Comparison of ENCODE assay signal across 8 cellular contexts in genomic region chr17:28232966-28233870, GRCh38.
DNase-seq lines count a peak whose midpoint lies in the region; FAIRE-seq and TF ChIP-seq lines count a peak whose summit lies in the region.
"Not testable (repeated sequence)": the region's sequence is repeated elsewhere in the genome, so short reads cannot be mapped to it uniquely, and the experiment has no call there.

No MANE protein-coding gene starts in this region.

- H3K27ac ChIP-seq in adrenal gland (peak overlapping the region in 4 of 5 donors; percentile 80 to 89 (median 86)), kidney (ENCODE audit: low read depth in 2 of 2, low read length in 2 of 2) (peak overlapping the region; percentile 74 to 82), parathyroid adenoma (peak overlapping the region; percentile 99), vagina (peak overlapping the region; percentile 59)
- H3K27ac ChIP-seq in endothelial cell of umbilical vein (ENCODE audit: insufficient read depth, low read depth, low read length): not testable (repeated sequence)

- not testable (repeated sequence) for H3K9me1 ChIP-seq in endothelial cell of umbilical vein (replicated peaks; ENCODE audit: control insufficient read depth, extremely low read depth, insufficient read depth, low read length)

- DNase-seq in DMS79 (lab: John Stamatoyannopoulos, UW) (peak; percentile 21), Kasumi-1 (lab: John Stamatoyannopoulos, UW) (peak; percentile 2 to 9), NCI-H748 (lab: John Stamatoyannopoulos, UW; ENCODE audit: unreplicated experiment) (peak; percentile 35), adrenal gland (peak in 1 of 7 donors; percentile 17), kidney (peak; percentile 51)
- DNase-seq in endothelial cell of umbilical vein (ENCODE audit: low read depth, low spot score); vagina (ENCODE audit: extremely low spot score in 2 of 2): not testable (repeated sequence)

- H3K9me3 ChIP-seq in adrenal gland (replicated peaks in 1 of 3); endothelial cell of umbilical vein (replicated peaks; ENCODE audit: control insufficient read depth, insufficient read depth, low read length); kidney (ENCODE audit: control insufficient read depth in 1 of 2, low read length in 2 of 2); parathyroid adenoma (ENCODE audit: control insufficient read depth, low read length); vagina: not testable (repeated sequence)

- not testable (repeated sequence) for BruUV-seq in endothelial cell of umbilical vein (replicated peaks; lab: Mats Ljungman, UMichigan)

- not testable (repeated sequence) for H3K79me2 ChIP-seq in endothelial cell of umbilical vein (ENCODE audit: control insufficient read depth, insufficient read depth, low read length); parathyroid adenoma

- H3K4me2 ChIP-seq in endothelial cell of umbilical vein (ENCODE audit: insufficient read depth, low read length): not testable (repeated sequence)
- peak overlapping the region; percentile 70 for H3K4me2 ChIP-seq in parathyroid adenoma (ENCODE audit: low read length)

- peaks cover 32 to 46% of the 10 kb centered on the region in 2 donors for H3K4me1 ChIP-seq in adrenal gland (replicated peaks in 1 of 2)
- not testable (repeated sequence) for H3K4me1 ChIP-seq in endothelial cell of umbilical vein (ENCODE audit: control insufficient read depth, extremely low read depth, insufficient read depth, low read length); kidney (ENCODE audit: control insufficient read depth in 1 of 2, insufficient read depth in 1 of 2, low read depth in 1 of 2, low read length in 2 of 2)
- peaks cover 45% of the 10 kb centered on the region for H3K4me1 ChIP-seq in parathyroid adenoma
- peaks cover 11% of the 10 kb centered on the region for H3K4me1 ChIP-seq in vagina

- not testable (repeated sequence) for TF ChIP-seq POLR2A in adrenal gland (IDR thresholded peaks at IDR 0.05); endothelial cell of umbilical vein (IDR thresholded peaks at IDR 0.05; ENCODE audit: low read depth, low read length); vagina (IDR thresholded peaks at IDR 0.05)

- 60 to 71% (median 65%) methylated on average over 14 to 21 of the region's 21 CpGs for WGBS in adrenal gland, 4 donors

- H3K27me3 ChIP-seq in adrenal gland; parathyroid adenoma (ENCODE audit: control insufficient read depth, insufficient read depth, low read length); vagina: not testable (repeated sequence)
- peaks cover 18 to 19% of the 10 kb centered on the region in 2 experiments for H3K27me3 ChIP-seq in endothelial cell of umbilical vein (ENCODE audit: control insufficient read depth in 2 of 2, insufficient read depth in 2 of 2, low read length in 2 of 2)

- dilution Hi-C loops in endothelial cell of umbilical vein (cut with MboI; ENCODE audit: extremely low pct_ligation_motif_present, low sequenced_read_pairs): not testable (repeated sequence)

- TF ChIP-seq CTCF in adrenal gland (IDR thresholded peaks at IDR 0.05) (peak; percentile 23 to 50 (median 40)), endothelial cell of umbilical vein (IDR thresholded peaks at IDR 0.05; ENCODE audit: extremely low read depth in 1 of 2, insufficient read depth in 1 of 2, low read depth in 1 of 2, low read length in 2 of 2) (peak; percentile 11 to 19), kidney (IDR thresholded peaks at IDR 0.05; ENCODE audit: borderline replicate concordance, extremely low read depth, insufficient read depth) (peak; percentile 51), parathyroid adenoma (IDR thresholded peaks at IDR 0.05) (peak; percentile 83), vagina (IDR thresholded peaks at IDR 0.05) (peak in 1 of 3 experiments; percentile 9)

- FAIRE-seq in endothelial cell of umbilical vein (lab: Jason Lieb, UNC); kidney (lab: Jason Lieb, UNC): not testable (repeated sequence)

- not testable (repeated sequence) for H4K20me1 ChIP-seq in endothelial cell of umbilical vein (replicated peaks; ENCODE audit: control insufficient read depth, extremely low read depth, insufficient read depth, low read length)

- intact Hi-C loops in adrenal gland (cut with DNase I); endothelial cell of umbilical vein (cut with micrococcal nuclease); kidney (cut with DNase I); vagina (cut with DNase I): not testable (repeated sequence)

- POLR2A ChIA-PET in endothelial cell of umbilical vein (lab: Charles Lee): not testable (repeated sequence)

- H2AFZ ChIP-seq in endothelial cell of umbilical vein (ENCODE audit: low read depth, low read length): not testable (repeated sequence)
- peak overlapping the region; percentile 92 for H2AFZ ChIP-seq in parathyroid adenoma

- not testable (repeated sequence) for H3K9ac ChIP-seq in endothelial cell of umbilical vein (replicated peaks; ENCODE audit: extremely low read depth, insufficient read depth, low read length)
- H3K9ac ChIP-seq in kidney (ENCODE audit: low read length in 2 of 2) (peak overlapping the region in 1 of 2 donors; percentile 89), parathyroid adenoma (peak overlapping the region; percentile 85)

- CTCF ChIA-PET in endothelial cell of umbilical vein (lab: Charles Lee): interaction anchor here (0.8 to 4.0 kb wide), 10 partner anchors 13 to 428 kb away, joined by 3 to 18 read pairs (median 5); partner anchors contain the start of gene LYRM9

- not testable (repeated sequence) for H3K36me3 ChIP-seq in adrenal gland (replicated peaks in 1 of 2); endothelial cell of umbilical vein (ENCODE audit: control insufficient read depth in 2 of 2, extremely low read depth in 1 of 2, insufficient read depth in 2 of 2, low read length in 2 of 2); kidney (ENCODE audit: control insufficient read depth in 1 of 2, insufficient read depth in 2 of 2, low read length in 2 of 2); parathyroid adenoma (ENCODE audit: control insufficient read depth, insufficient read depth, low read length); vagina

- H3K4me3 ChIP-seq in adrenal gland; endothelial cell of umbilical vein (replicated peaks in 1 of 3; ENCODE audit: insufficient read depth in 1 of 3, low read depth in 1 of 3, low read length in 3 of 3): not testable (repeated sequence)
- H3K4me3 ChIP-seq in kidney (ENCODE audit: low read length in 2 of 2) (peak overlapping the region; percentile 58 to 65), parathyroid adenoma (ENCODE audit: low read depth, low read length) (peak overlapping the region; percentile 65), vagina (peak overlapping the region in 1 of 2 donors; percentile 24)
